ENCODE assay signal across 1 cellular context in the genomic region with DNA sequence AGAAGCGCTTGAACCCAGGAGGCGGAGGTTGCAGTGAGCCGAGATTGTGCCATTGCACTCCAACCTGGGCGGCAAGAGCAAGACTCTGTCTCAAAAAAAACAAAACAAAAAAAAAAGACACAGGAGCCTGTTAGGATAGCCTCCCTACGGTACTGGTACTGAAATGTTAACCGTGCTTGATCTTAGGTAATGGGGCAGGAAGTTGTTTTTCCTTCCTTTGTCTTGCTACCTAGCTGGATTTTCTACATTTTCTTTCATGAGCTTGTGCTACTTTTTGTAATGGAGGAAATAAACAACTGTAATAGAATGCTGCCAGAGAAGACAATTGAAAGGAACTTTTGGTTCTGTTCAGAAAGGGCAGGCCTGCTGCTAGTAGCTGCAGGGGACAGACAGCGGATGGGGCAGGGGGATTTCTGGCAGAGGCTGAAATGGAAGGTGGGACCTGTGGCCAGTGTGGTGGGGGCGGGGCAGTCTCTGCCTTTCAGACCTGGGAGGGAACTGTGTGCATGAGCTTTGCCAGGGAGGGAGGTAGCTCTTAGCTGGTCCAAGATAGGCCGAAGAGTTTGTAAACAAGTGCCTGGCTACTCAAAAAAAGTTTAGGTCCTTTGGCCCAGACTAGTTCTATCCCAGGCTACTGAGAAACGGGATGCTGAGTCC.
TF ChIP-seq lines count a peak whose summit lies in the region.

No MANE protein-coding gene starts in this region.

TF ChIP-seq in liver, 16 proteins besides CTCF, POLR2A, EP300 and RAD21 (continued from another document):
- TF ChIP-seq FOXA2 (IDR thresholded peaks at IDR 0.05) (peak; percentile 77), JUND (IDR thresholded peaks at IDR 0.05) (no peak), YY1 (IDR thresholded peaks at IDR 0.05) (peak; percentile 49), TAF1 (conservative IDR thresholded peaks at IDR 0.05) (no peak), NR2F2 (IDR thresholded peaks at IDR 0.05) (no peak), SP1 (IDR thresholded peaks at IDR 0.05) (peak; percentile 59), HNF4G (IDR thresholded peaks at IDR 0.05) (no peak), EGR1 (IDR thresholded peaks at IDR 0.05; ENCODE audit: low read depth in 2 of 2) (no peak)
- TF ChIP-seq, protein P1, sequence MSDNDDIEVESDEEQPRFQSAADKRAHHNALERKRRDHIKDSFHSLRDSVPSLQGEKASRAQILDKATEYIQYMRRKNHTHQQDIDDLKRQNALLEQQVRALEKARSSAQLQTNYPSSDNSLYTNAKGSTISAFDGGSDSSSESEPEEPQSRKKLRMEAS (IDR thresholded peaks at IDR 0.05): no peak
TF ChIP-seq in liver: peak in this region for 5.
